Comparison of ENCODE assay signal across 8 cellular contexts in genomic region chr22:41382098-41382578, GRCh38. TPM values are rescaled to one million over a fixed set of nuclear protein-coding genes. Genes with fewer than 3 reads are reported as not detected.
A peak's percentile ranks its signal among the peaks of the same experiment; 100 is the strongest.
DNase-seq lines count a peak whose midpoint lies in the region; ATAC-seq and TF ChIP-seq lines count a peak whose summit lies in the region.

No MANE protein-coding gene starts in this region.

- H3K9me3 ChIP-seq in KOPT-K1 (ENCODE audit: insufficient read depth, low read length, poor library complexity, severe bottlenecking) (no peaks in the 10 kb centered on the region), lung (ENCODE audit: control insufficient read depth in 2 of 2, insufficient read depth in 1 of 2, low read length in 1 of 2) (no peaks in the 10 kb centered on the region)

- H3K36me3 ChIP-seq in KOPT-K1 (ENCODE audit: insufficient read depth, low read length) (no peaks in the 10 kb centered on the region), lung (ENCODE audit: control insufficient read depth in 2 of 2, insufficient read depth in 2 of 2, low read length in 2 of 2) (no peaks in the 10 kb centered on the region)

- TF ChIP-seq CTCF in lung (IDR thresholded peaks at IDR 0.05; ENCODE audit: control extremely low read depth, extremely low read depth), result no peak

- DNase-seq in Daoy (ENCODE audit: low read depth) (peak; percentile 35), ecto neural progenitor cell (ENCODE audit: low spot score) (peak; percentile 93), lung (ENCODE audit: low spot score) (peak; percentile 66), NCI-H2107 treated with DMSO at 0.1 percent for 48 hours (lab: John Stamatoyannopoulos, UW; ENCODE audit: unreplicated experiment) (no peak)
- peak; percentile 58 to 61 for DNase-seq in activated CD4-positive, alpha-beta T cell treated with anti-CD3 and anti-CD28 coated beads, Interleukin-2, amount 50 U/mL, for 48 hours
- DNase-seq in stimulated activated CD4-positive, alpha-beta T cell treated with anti-CD3 and anti-CD28 coated beads, TNF-alpha, amount 100 ng/mL, for 4 hours (ENCODE audit: low read depth in 3 of 3), result peak; percentile 29 to 52 (median 47)

- peak overlapping the region; percentile 66 for H3K27ac ChIP-seq in KOPT-K1 (ENCODE audit: low read depth, low read length, poor library complexity, severe bottlenecking)
- H3K27ac ChIP-seq in lung (ENCODE audit: low read depth in 1 of 2, low read length in 1 of 2), result peak overlapping the region; percentile 91 to 96

- peak overlapping the region; percentile 72 for H3K4me3 ChIP-seq in lung

- WGBS in lung, 2 donors, result 0 to 1% methylated on average over 28 to 35 of the region's 35 CpGs

- no peaks in the 10 kb centered on the region for H3K27me3 ChIP-seq in lung (ENCODE audit: control insufficient read depth, insufficient read depth)

- ATAC-seq in GM21529 (IDR thresholded peaks at IDR 0.05; ENCODE audit: unreplicated experiment) (peak; percentile 29), lung (ENCODE audit: insufficient read depth, low FRiP score) (peak; percentile 60)

- H3K4me1 ChIP-seq in lung (ENCODE audit: control insufficient read depth in 2 of 2, insufficient read depth in 2 of 2, low read length in 2 of 2), result peaks cover 0 to 3% of the 10 kb centered on the region in 2 donors

RNA-seq across cellular contexts. Expression of gene TEF, which starts 0.4 kb away (rescaled TPM):
- 2.2 and 7.0 TPM in 2 replicates for total RNA-seq in Daoy (2014; rRNA removed; shearing (Covaris generic))
- 10 to 100 TPM in 1 of 2 donors, 1 to 10 TPM in 1; 8.3 to 23.8 TPM for total RNA-seq in lung
- 10 to 100 TPM in 1 of 2 donors, 1 to 10 TPM in 1; 6.4 to 19.8 TPM for polyA plus RNA-seq in lung
